Comparison of ENCODE assay signal across 15 cellular contexts in genomic region chr2:224663322-224663721, GRCh38. TPM values are rescaled to one million over a fixed set of nuclear protein-coding genes. Genes with fewer than 3 reads are reported as not detected.
"Had no signal": no experiment of that assay in that cellular context is flagged by ENCODE, and none has a peak within 500 bp of the region (broad histone marks: within the 10 kb centered on the region; RNA-seq: fewer than 3 reads in every experiment).

No MANE protein-coding gene starts in this region.

RNA-seq across cellular contexts. Expression of gene CCDC195, which starts 52.8 kb away (rescaled TPM):
- total RNA-seq: stomach, subcutaneous adipose tissue, suprapubic skin, temporal lobe, testis, thoracic aorta, thyroid gland, tibial nerve, transverse colon, upper lobe of left lung, upper lobe of right lung, ureter, urinary bladder, uterus, vagina had no signal
- polyA plus RNA-seq: stomach, urinary bladder had no signal
